ENCODE assay signal across 18 cellular contexts in the genomic region with DNA sequence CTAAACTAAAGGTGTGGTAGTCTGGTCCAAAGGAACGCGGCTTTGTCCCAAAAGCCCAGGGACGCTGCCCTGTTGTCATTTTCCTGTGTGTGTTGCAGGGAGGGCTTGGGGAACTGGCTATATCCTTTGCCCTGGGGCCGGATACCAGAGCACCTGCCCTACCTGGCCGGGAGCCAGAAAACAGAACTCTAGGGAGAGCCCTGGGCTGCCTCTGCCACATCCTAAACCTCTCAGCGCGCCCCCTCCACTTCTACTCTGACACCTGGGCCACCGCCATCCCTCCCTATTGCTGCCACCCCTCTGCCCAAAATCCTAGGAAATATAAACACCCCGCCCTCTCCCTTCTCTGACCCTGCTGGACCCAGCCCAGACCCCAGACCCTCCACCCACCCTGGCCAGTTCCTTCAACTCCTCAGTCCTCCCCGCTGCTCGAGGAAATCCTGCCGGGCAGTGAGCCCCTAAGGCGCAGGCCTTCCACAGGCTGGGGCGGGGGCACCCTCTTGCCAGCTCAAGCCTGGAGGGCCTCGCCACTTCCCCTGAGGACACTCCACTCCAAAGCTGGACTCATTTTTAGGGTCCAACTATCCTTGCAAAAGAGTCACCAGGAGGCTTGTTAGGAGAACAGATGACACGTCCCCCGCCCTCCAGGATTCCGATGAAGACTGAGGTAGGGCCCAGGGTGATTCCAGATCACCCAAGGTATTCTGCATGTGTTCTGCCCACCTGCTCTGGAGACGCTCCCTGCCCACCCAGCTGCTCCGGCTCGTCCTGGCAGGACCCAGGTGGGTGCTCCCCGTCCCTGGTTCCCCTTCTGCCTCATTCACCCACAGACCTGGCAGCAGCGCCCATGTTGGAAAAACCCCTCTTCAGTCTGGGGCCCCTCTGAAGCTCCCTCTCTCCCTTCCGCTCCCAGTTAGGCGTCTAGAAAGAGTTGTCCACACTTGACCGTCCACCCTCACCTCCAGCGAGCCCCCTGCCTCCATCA.
A peak's percentile ranks its signal among the peaks of the same experiment; 100 is the strongest.
DNase-seq lines count a peak whose midpoint lies in the region; ATAC-seq and TF ChIP-seq lines count a peak whose summit lies in the region.
"Had no signal": no experiment of that assay in that cellular context is flagged by ENCODE, and none has a peak within 500 bp of the region (broad histone marks: within the 10 kb centered on the region; RNA-seq: fewer than 3 reads in every experiment).

No MANE protein-coding gene starts in this region.

- peaks cover 27% of the 10 kb centered on the region for H3K4me1 Mint-ChIP-seq in stimulated activated memory B cell treated with anti-CD40 and anti-IgM and Interleukin-4, amounts not matched to agents 10 μg/mL and 1 μg/mL and 100 μg/mL, for 72 hours

- peak overlapping the region; percentile 7; the same call in 1 of the 2 replicates for H3K27ac ChIP-seq in BLaER1
- H3K27ac ChIP-seq in VCaP = peak overlapping the region; percentile 30; the same call in 1 of the 2 replicates
- H3K27ac ChIP-seq: ascending aorta had no signal

- peak overlapping the region; percentile 72 for H3K4me2 ChIP-seq in BLaER1

- H3K36me3 Mint-ChIP-seq in stimulated activated memory B cell treated with anti-CD40 and anti-IgM and Interleukin-4, amounts not matched to agents 10 μg/mL and 1 μg/mL and 100 μg/mL, for 72 hours = peaks cover 37% of the 10 kb centered on the region
- H3K36me3 Mint-ChIP-seq: naive thymus-derived CD4-positive, alpha-beta T cell had no signal

- DNase-seq in DMS79 (lab: John Stamatoyannopoulos, UW) = peak; percentile 41
- peak; percentile 38 for DNase-seq in NCI-H2107 (lab: John Stamatoyannopoulos, UW)
- DNase-seq in activated CD4-positive, alpha-beta T cell treated with anti-CD3 and anti-CD28 coated beads for 4 hours = no peak
- no peak for DNase-seq in SKM-1 (lab: John Stamatoyannopoulos, UW; ENCODE audit: unreplicated experiment)
- DNase-seq: activated CD4-positive, alpha-beta T cell treated with anti-CD3 and anti-CD28 coated beads, Interleukin-2, amount 50 U/mL, for 1 hour; GF-D8; hypothalamus; left ventricle myocardium superior; NCI-H1930; stimulated activated CD4-positive, alpha-beta T cell treated with anti-CD3 and anti-CD28 coated beads, Interleukin-2, amount 100 ng/mL, for 24 hours had no signal

- peaks cover 21% of the 10 kb centered on the region for H3K27me3 Mint-ChIP-seq in stimulated activated memory B cell treated with anti-CD40 and anti-IgM and Interleukin-4, amounts not matched to agents 10 μg/mL and 1 μg/mL and 100 μg/mL, for 72 hours

- no peak for TF ChIP-seq CTCF in VCaP (conservative IDR thresholded peaks at IDR 0.05)

- H3K9ac ChIP-seq in BLaER1 = peak overlapping the region; percentile 34; the same call in 1 of the 2 replicates

- peaks cover 10% of the 10 kb centered on the region for H3K27me3 ChIP-seq in BLaER1
- H3K27me3 ChIP-seq: ascending aorta had no signal

- no peak overlapping the region for H3K27ac Mint-ChIP-seq in stimulated activated memory B cell treated with anti-CD40 and anti-IgM and Interleukin-4, amounts not matched to agents 10 μg/mL and 1 μg/mL and 100 μg/mL, for 72 hours
- H3K27ac Mint-ChIP-seq: activated T-helper 2 cell treated with anti-CD3 and anti-CD28 coated beads, Interferon-gamma antibody, Interleukin-2, Interleukin-4, amounts not matched to agents 10 μg/mL and 5 μg/mL and 100 μg/mL, durations not matched to agents 14 hours and 24 hours and 36 hours; T-helper 1 cell treated with Interleukin-12 subunit alpha and Interleukin-12 subunit beta and Interleukin-4 antibody, amounts not matched to agents 30 μg/mL and 1 μg/mL, for 36 hours had no signal

- no peak overlapping the region for H3K4me3 ChIP-seq in BLaER1
- H3K4me3 ChIP-seq: ascending aorta had no signal

- H3K4me1 ChIP-seq in BLaER1 = peaks cover 46% of the 10 kb centered on the region
- H3K4me1 ChIP-seq: ascending aorta had no signal

- peaks cover 28% of the 10 kb centered on the region for H3K36me3 ChIP-seq in BLaER1

- H4K20me1 ChIP-seq in BLaER1 = 0 out of 2 replicates have a peak, but pooled peaks cover 5% of the 10 kb centered on the region

- H3K9me3 Mint-ChIP-seq in stimulated activated memory B cell treated with anti-CD40 and anti-IgM and Interleukin-4, amounts not matched to agents 10 μg/mL and 1 μg/mL and 100 μg/mL, for 72 hours = no peaks in the 10 kb centered on the region
- H3K9me3 Mint-ChIP-seq: activated T-helper 2 cell treated with anti-CD3 and anti-CD28 coated beads, Interferon-gamma antibody, Interleukin-2, Interleukin-4, amounts not matched to agents 10 μg/mL and 5 μg/mL and 100 μg/mL, durations not matched to agents 14 hours and 24 hours and 36 hours; naive thymus-derived CD4-positive, alpha-beta T cell; T-helper 1 cell treated with Interleukin-12 subunit alpha and Interleukin-12 subunit beta and Interleukin-4 antibody, amounts not matched to agents 30 μg/mL and 1 μg/mL, for 36 hours had no signal

- H3K9me3 ChIP-seq in BLaER1 = no peaks in the 10 kb centered on the region
- H3K9me3 ChIP-seq: ascending aorta had no signal

- no peak for ATAC-seq in stimulated activated memory B cell treated with anti-CD40 and anti-IgM and Interleukin-4, amounts not matched to agents 10 μg/mL and 1 μg/mL and 100 μg/mL, for 72 hours
- no peak for ATAC-seq in GM18873 (IDR thresholded peaks at IDR 0.05; ENCODE audit: low FRiP score, unreplicated experiment)
- ATAC-seq: left ventricle myocardium superior; naive thymus-derived CD4-positive, alpha-beta T cell had no signal

- H3K4me3 Mint-ChIP-seq in stimulated activated memory B cell treated with anti-CD40 and anti-IgM and Interleukin-4, amounts not matched to agents 10 μg/mL and 1 μg/mL and 100 μg/mL, for 72 hours = no peak overlapping the region
- H3K4me3 Mint-ChIP-seq: naive thymus-derived CD4-positive, alpha-beta T cell; T-helper 1 cell treated with Interleukin-12 subunit alpha and Interleukin-12 subunit beta and Interleukin-4 antibody, amounts not matched to agents 30 μg/mL and 1 μg/mL, for 36 hours had no signal

Comparison
In these comparisons a context has a peak if more than half of its experiments do, and no peak if none do; other contexts are left out.
1. DNase-seq: peak in DMS79 (single experiment) and NCI-H2107 (single experiment); none in activated CD4-positive, alpha-beta T cell treated with anti-CD3 and anti-CD28 coated beads for 4 hours (0 of 2) and SKM-1 (single experiment).